17 cellular contexts compared by ENCODE assay signal in the genomic region with DNA sequence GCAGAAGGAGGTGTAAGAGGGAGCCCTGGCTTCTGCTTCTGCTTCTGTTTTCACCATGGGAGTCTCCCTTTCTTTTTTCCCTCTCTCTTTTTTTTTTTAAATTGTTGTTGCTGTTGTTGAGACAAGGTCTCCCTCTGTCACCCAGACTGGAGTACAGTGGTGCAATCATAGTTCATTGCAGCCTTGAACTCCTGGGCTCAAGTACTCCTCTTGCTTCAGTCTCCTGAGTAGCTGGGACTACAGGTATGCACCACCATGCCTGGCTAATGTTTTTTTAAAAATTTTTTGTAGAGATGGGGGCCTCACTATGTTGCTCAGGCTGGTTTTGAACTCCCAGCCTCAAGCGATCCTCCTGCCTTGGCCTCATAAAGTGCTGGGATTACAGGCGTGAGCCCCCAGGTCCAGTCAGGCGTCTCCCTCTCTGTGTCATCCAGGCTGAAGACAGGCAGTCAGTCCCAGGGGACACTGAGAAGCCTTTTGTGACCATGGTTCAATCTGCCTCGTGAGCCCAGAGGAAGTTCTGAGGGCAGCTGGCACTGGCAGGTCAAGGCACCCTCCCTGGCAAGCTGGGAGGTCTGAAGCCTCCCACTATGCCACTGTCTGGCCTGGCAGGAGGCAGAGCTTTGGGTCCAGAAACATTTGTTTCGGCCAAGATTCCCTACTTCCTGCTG. TPM values are rescaled to one million over a fixed set of nuclear protein-coding genes. Genes with fewer than 3 reads are reported as not detected.
"Had no signal": no experiment of that assay in that cellular context is flagged by ENCODE, and none has a peak within 500 bp of the region (broad histone marks: within the 10 kb centered on the region; RNA-seq: fewer than 3 reads in every experiment).

No MANE protein-coding gene starts in this region.

- H3K27me3 Mint-ChIP-seq: activated T-helper 17 cell treated with anti-CD3 and anti-CD28 coated beads, Interleukin-2, amount 50 U/mL, for 72 hours; stimulated activated naive CD8-positive, alpha-beta T cell treated with anti-CD3 and anti-CD28 coated beads, Interleukin-15, Interleukin-2, amounts not matched to agents 100 ng/mL and 50 ng/mL, for 24 hours had no signal

- H3K4me1 Mint-ChIP-seq: activated T-helper 17 cell treated with anti-CD3 and anti-CD28 coated beads, Interleukin-2, amount 50 U/mL, for 72 hours had no signal

- H3K9me3 Mint-ChIP-seq: activated naive CD4-positive, alpha-beta T cell treated with anti-CD3 and anti-CD28 coated beads for 36 hours; activated T-helper 17 cell treated with anti-CD3 and anti-CD28 coated beads, Interleukin-2, amount 50 U/mL, for 72 hours; nephron progenitor cell; stimulated activated naive CD8-positive, alpha-beta T cell treated with anti-CD3 and anti-CD28 coated beads, Interleukin-15, Interleukin-2, amounts not matched to agents 100 ng/mL and 50 ng/mL, for 24 hours had no signal

- FAIRE-seq: colon had no signal

- DNase-seq: activated CD4-positive, alpha-beta T cell treated with anti-CD3 and anti-CD28 coated beads for 4 hours; activated naive CD4-positive, alpha-beta T cell treated with anti-CD3 and anti-CD28 coated beads for 36 hours; esophagus squamous epithelium; foreskin fibroblast; heart left ventricle; mesenchymal stem cell; nephron progenitor cell; sigmoid colon; stimulated activated CD4-positive, alpha-beta T cell treated with anti-CD3 and anti-CD28 coated beads, Interleukin-12 subunit alpha, Interleukin-12 subunit beta, amount 100 ng/mL, for 4 hours; upper lobe of left lung; WERI-Rb-1 had no signal

- H3K27ac Mint-ChIP-seq: activated naive CD4-positive, alpha-beta T cell treated with anti-CD3 and anti-CD28 coated beads for 36 hours; activated T-helper 17 cell treated with anti-CD3 and anti-CD28 coated beads, Interleukin-2, amount 50 U/mL, for 72 hours; nephron progenitor cell; stimulated activated naive CD8-positive, alpha-beta T cell treated with anti-CD3 and anti-CD28 coated beads, Interleukin-15, Interleukin-2, amounts not matched to agents 100 ng/mL and 50 ng/mL, for 24 hours had no signal

- H3K27ac ChIP-seq: cardiac muscle cell, esophagus squamous epithelium, heart left ventricle, sigmoid colon, upper lobe of left lung, WERI-Rb-1 had no signal

- ATAC-seq: activated T-helper 17 cell treated with anti-CD3 and anti-CD28 coated beads, Interleukin-2, amount 50 U/mL, for 72 hours; heart left ventricle had no signal

- H3K9me3 ChIP-seq: esophagus squamous epithelium, heart left ventricle, sigmoid colon, upper lobe of left lung had no signal

- H3K4me1 ChIP-seq: sigmoid colon, upper lobe of left lung had no signal

- H3K4me3 Mint-ChIP-seq: activated naive CD4-positive, alpha-beta T cell treated with anti-CD3 and anti-CD28 coated beads for 36 hours; activated T-helper 17 cell treated with anti-CD3 and anti-CD28 coated beads, Interleukin-2, amount 50 U/mL, for 72 hours; nephron progenitor cell; stimulated activated naive CD8-positive, alpha-beta T cell treated with anti-CD3 and anti-CD28 coated beads, Interleukin-15, Interleukin-2, amounts not matched to agents 100 ng/mL and 50 ng/mL, for 24 hours had no signal

- H3K36me3 ChIP-seq: cardiac muscle cell, esophagus squamous epithelium, upper lobe of left lung had no signal

- H3K27me3 ChIP-seq: cardiac muscle cell, esophagus squamous epithelium, sigmoid colon, upper lobe of left lung had no signal

- H3K4me3 ChIP-seq: cardiac muscle cell, esophagus squamous epithelium, heart left ventricle, sigmoid colon, upper lobe of left lung had no signal

RNA-seq across cellular contexts. Expression of a gene that starts 33.6 kb away (rescaled TPM):
- total RNA-seq: activated naive CD4-positive, alpha-beta T cell treated with anti-CD3 and anti-CD28 coated beads for 36 hours; activated T-helper 17 cell treated with anti-CD3 and anti-CD28 coated beads, Interleukin-2, amount 50 U/mL, for 72 hours; cardiac muscle cell; osteocyte; pulmonary artery endothelial cell had no signal
- polyA plus RNA-seq: cardiac muscle cell, heart left ventricle had no signal
